8 cellular contexts compared by ENCODE assay signal in the genomic region with DNA sequence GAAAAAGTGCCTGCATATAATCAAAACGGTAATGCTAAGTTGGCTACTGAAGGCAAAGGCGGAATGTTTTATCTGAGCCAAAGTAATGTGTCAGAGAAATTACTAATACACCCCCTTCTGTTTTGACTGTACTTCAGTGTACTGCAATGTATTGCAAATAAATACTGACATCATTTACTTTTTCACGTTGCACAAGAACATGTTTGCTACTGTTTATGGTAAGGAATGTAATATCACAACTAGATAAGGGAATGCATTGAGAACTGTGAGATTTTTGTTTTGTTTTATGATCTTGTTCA. TPM values are rescaled to one million over a fixed set of nuclear protein-coding genes. Genes with fewer than 3 reads are reported as not detected.
DNase-seq lines count a peak whose midpoint lies in the region; TF ChIP-seq lines count a peak whose summit lies in the region.

No MANE protein-coding gene starts in this region.

- H3K9me3 ChIP-seq in esophagus muscularis mucosa = no peaks in the 10 kb centered on the region

- WGBS in esophagus muscularis mucosa = 3% methylated on average over 3 of the region's 3 CpGs

- peak; percentile 24 for DNase-seq in NOMO-1 treated with DMSO at 0.1 percent for 48 hours (lab: John Stamatoyannopoulos, UW; ENCODE audit: unreplicated experiment)
- no peak for DNase-seq in NOMO-1 treated with dmso at 0.1 percent for 144 hours (lab: John Stamatoyannopoulos, UW; ENCODE audit: unreplicated experiment)
- DNase-seq in SIG-M5 treated with dmso at 0.1 percent for 504 hours (lab: John Stamatoyannopoulos, UW; ENCODE audit: unreplicated experiment) = peak; percentile 59
- no peak for DNase-seq in esophagus muscularis mucosa (ENCODE audit: extremely low spot score)
- DNase-seq in pons (ENCODE audit: low spot score) = peak; percentile 63
- no peak for DNase-seq in D341Med (ENCODE audit: low spot score)
- no peak for DNase-seq in activated gamma-delta T cell (lab: John Stamatoyannopoulos, UW)
- DNase-seq in NCI-H1436 treated with DMSO at 0.1 percent for 48 hours (lab: John Stamatoyannopoulos, UW) = no peak

- peaks cover 0 to 4% (median 0%) of the 10 kb centered on the region in 4 donors for H3K27me3 ChIP-seq in esophagus muscularis mucosa

- peaks cover 16 to 31% (median 20%) of the 10 kb centered on the region in 4 donors for H3K4me1 ChIP-seq in esophagus muscularis mucosa

- intact Hi-C loops in esophagus muscularis mucosa (cut with DNase I) = loop anchor here (5.0 to 10.0 kb wide), 2 partner anchors 60 to 202 kb away; partner anchors contain the start of gene NAA35

- TF ChIP-seq POLR2A in esophagus muscularis mucosa (IDR thresholded peaks at IDR 0.05; ENCODE audit: low read depth) = no peak

- no peak for TF ChIP-seq CTCF in esophagus muscularis mucosa (IDR thresholded peaks at IDR 0.05)

- H3K27ac ChIP-seq in esophagus muscularis mucosa (replicated peaks in 1 of 4) = peak overlapping the region; percentile 84 to 93 (median 88)

- no peak for TF ChIP-seq EP300 in esophagus muscularis mucosa (IDR thresholded peaks at IDR 0.05)

- H3K4me3 ChIP-seq in esophagus muscularis mucosa = peak overlapping the region; percentile 87 to 91 (median 90)

- H3K36me3 ChIP-seq in esophagus muscularis mucosa = no peaks in the 10 kb centered on the region

RNA-seq across cellular contexts. Expression of gene AGTPBP1, which starts 0.8 kb away (rescaled TPM):
- 10 to 100 TPM; 15.9 to 25.3 (median 24.1) TPM for total RNA-seq in esophagus muscularis mucosa

Comparison
In these comparisons a context has a peak if more than half of its experiments do, and no peak if none do; other contexts are left out.
1. DNase-seq: peak in NOMO-1 treated with DMSO at 0.1 percent for 48 hours (single experiment), SIG-M5 treated with dmso at 0.1 percent for 504 hours (single experiment) and pons (single experiment); none in NOMO-1 treated with dmso at 0.1 percent for 144 hours (single experiment), esophagus muscularis mucosa (single experiment), D341Med (single experiment), activated gamma-delta T cell (single experiment) and NCI-H1436 treated with DMSO at 0.1 percent for 48 hours (single experiment).